ENCODE assay signal across 8 cellular contexts in genomic region chr2:240989451-240990265, GRCh38. TPM values are rescaled to one million over a fixed set of nuclear protein-coding genes. Genes with fewer than 3 reads are reported as not detected.
DNase-seq lines count a peak whose midpoint lies in the region; ATAC-seq and TF ChIP-seq lines count a peak whose summit lies in the region.

No MANE protein-coding gene starts in this region.

- H3K9me3 ChIP-seq in SJSA1 (replicated peaks) = no peaks in the 10 kb centered on the region; the same call in 1 of the 2 replicates
- H3K9me3 ChIP-seq in heart right ventricle = peaks cover 0 to 11% (median 0%) of the 10 kb centered on the region in 11 donors
- H3K9me3 ChIP-seq in uterus = no peaks in the 10 kb centered on the region

- no peak overlapping the region for H3K4me3 Mint-ChIP-seq in activated naive CD4-positive, alpha-beta T cell treated with anti-CD3 and anti-CD28 coated beads, Interleukin-2, amount 10 ng/mL, durations not matched to agents 7 days and 5 days

- H3K36me3 ChIP-seq in SJSA1 (no peaks in the 10 kb centered on the region), heart right ventricle (no peaks in the 10 kb centered on the region), uterus (no peaks in the 10 kb centered on the region)

- 67 to 73% methylated on average over 17 of the region's 17 CpGs for WGBS in heart right ventricle, 2 donors

- H3K4me1 Mint-ChIP-seq in activated naive CD4-positive, alpha-beta T cell treated with anti-CD3 and anti-CD28 coated beads, Interleukin-2, amount 10 ng/mL, durations not matched to agents 7 days and 5 days = peaks cover 3% of the 10 kb centered on the region

- no peaks in the 10 kb centered on the region for H3K9me3 Mint-ChIP-seq in activated naive CD4-positive, alpha-beta T cell treated with anti-CD3 and anti-CD28 coated beads, Interleukin-2, amount 10 ng/mL, durations not matched to agents 7 days and 5 days

- intact Hi-C loops in heart right ventricle (cut with DNase I) = loop anchor here in 8 of 10 donors (2.0 to 10.0 kb wide), 4 partner anchors 75 to 139 kb away; no protein-coding TSS in a partner anchor
- intact Hi-C loops in uterus (cut with DNase I; ENCODE audit: low total_unique reads) = no loop called here

- no peak for TF ChIP-seq POLR2A in uterus (IDR thresholded peaks at IDR 0.05)

- H3K27me3 ChIP-seq in SJSA1 (replicated peaks) = no peaks in the 10 kb centered on the region
- H3K27me3 ChIP-seq in heart right ventricle = peaks cover 0 to 3% (median 0%) of the 10 kb centered on the region in 7 donors
- no peaks in the 10 kb centered on the region for H3K27me3 ChIP-seq in uterus

- H3K36me3 Mint-ChIP-seq in activated naive CD4-positive, alpha-beta T cell treated with anti-CD3 and anti-CD28 coated beads, Interleukin-2, amount 10 ng/mL, durations not matched to agents 7 days and 5 days = no peaks in the 10 kb centered on the region

- CTCF ChIA-PET in activated naive CD4-positive, alpha-beta T cell treated with anti-CD3 and anti-CD28 coated beads, Interleukin-2, amount 10 ng/mL, durations not matched to agents 7 days and 5 days (lab: Charles Lee) = interaction anchor here (1.1 kb wide), 1 partner anchor 7 kb away, joined by 3 read pairs; no protein-coding TSS in a partner anchor

- no peak overlapping the region for H3K4me3 ChIP-seq in SJSA1
- no peak overlapping the region for H3K4me3 ChIP-seq in heart right ventricle
- H3K4me3 ChIP-seq in uterus = no peak overlapping the region

- peak; percentile 32 for DNase-seq in activated naive CD4-positive, alpha-beta T cell treated with anti-CD3 and anti-CD28 coated beads, Interleukin-2, amount 10 ng/mL, durations not matched to agents 7 days and 5 days
- no peak for DNase-seq in activated naive CD4-positive, alpha-beta T cell treated with Interleukin-2 at 50 U/mL for 16 hours
- DNase-seq in SJSA1 (ENCODE audit: low read depth in 1 of 2, low spot score in 2 of 2) (peak; percentile 55 to 80), heart right ventricle (no peak), uterus (peak; percentile 30 to 48), T-helper 9 cell (no peak)

- no peak overlapping the region for H3K27ac Mint-ChIP-seq in activated naive CD4-positive, alpha-beta T cell treated with anti-CD3 and anti-CD28 coated beads, Interleukin-2, amount 10 ng/mL, durations not matched to agents 7 days and 5 days

- TF ChIP-seq CTCF in heart right ventricle (IDR thresholded peaks at IDR 0.05) (peak in 8 of 9 donors; percentile 18 to 63 (median 55)), uterus (IDR thresholded peaks at IDR 0.05) (peak; percentile 24 to 41 (median 37))

- H3K4me1 ChIP-seq in SJSA1 (replicated peaks) (peaks cover 49% of the 10 kb centered on the region), heart right ventricle (peaks cover 20 to 44% (median 28%) of the 10 kb centered on the region in 9 donors), uterus (peaks cover 0 to 13% of the 10 kb centered on the region in 2 donors)

- H3K27me3 Mint-ChIP-seq in activated naive CD4-positive, alpha-beta T cell treated with anti-CD3 and anti-CD28 coated beads, Interleukin-2, amount 10 ng/mL, durations not matched to agents 7 days and 5 days = peaks cover 27% of the 10 kb centered on the region

- H3K27ac ChIP-seq in SJSA1 (no peak overlapping the region), heart right ventricle (no peak overlapping the region), uterus (peak overlapping the region in 1 of 2 donors; percentile 41)

- ATAC-seq in heart right ventricle = no peak
- ATAC-seq in GM19035 (IDR thresholded peaks at IDR 0.05; ENCODE audit: unreplicated experiment) = no peak
- ATAC-seq in GM21526 (IDR thresholded peaks at IDR 0.05; ENCODE audit: low FRiP score, unreplicated experiment) = no peak

RNA-seq across cellular contexts. Expression of gene SNED1, which starts 8.8 kb away (rescaled TPM):
- total RNA-seq in SJSA1 (2014; rRNA removed; shearing (Covaris generic)) = 18.3 and 24.9 TPM in 2 replicates
- 10 to 100 TPM in 1 of 10 donors, 1 to 10 TPM in 9; 3.9 to 12.7 (median 6.3) TPM for total RNA-seq in heart right ventricle
- polyA plus RNA-seq in heart right ventricle = 1 to 10 TPM; 4.2 to 6.9 TPM
- 10 to 100 TPM; 18.5 to 87.1 (median 21.9) TPM for total RNA-seq in uterus

Comparison
In these comparisons a context has a peak if more than half of its experiments do, and no peak if none do; other contexts are left out.
1. DNase-seq: peak in activated naive CD4-positive, alpha-beta T cell treated with anti-CD3 and anti-CD28 coated beads, Interleukin-2, amount 10 ng/mL, durations not matched to agents 7 days and 5 days (single experiment), SJSA1 (2 of 2) and uterus (2 of 2); none in activated naive CD4-positive, alpha-beta T cell treated with Interleukin-2 at 50 U/mL for 16 hours (single experiment), heart right ventricle (0 of 2) and T-helper 9 cell (single experiment).